ENCODE assay signal across 21 cellular contexts in genomic region chr22:36770946-36771340, GRCh38. TPM values are rescaled to one million over a fixed set of nuclear protein-coding genes. Genes with fewer than 3 reads are reported as not detected.
A peak's percentile ranks its signal among the peaks of the same experiment; 100 is the strongest.
DNase-seq lines count a peak whose midpoint lies in the region; ATAC-seq and TF ChIP-seq lines count a peak whose summit lies in the region.
"Had no signal": no experiment of that assay in that cellular context is flagged by ENCODE, and none has a peak within 500 bp of the region (broad histone marks: within the 10 kb centered on the region; RNA-seq: fewer than 3 reads in every experiment).

No MANE protein-coding gene starts in this region.

- no peak for ATAC-seq in sciatic nerve
- ATAC-seq in GM19452 (IDR thresholded peaks at IDR 0.05; ENCODE audit: unreplicated experiment) = no peak
- ATAC-seq: K562 had no signal

- no peak overlapping the region for H3K4me3 ChIP-seq in coronary artery
- H3K4me3 ChIP-seq: K562, SJCRH30 had no signal

- no peak for TF ChIP-seq CTCF in coronary artery (IDR thresholded peaks at IDR 0.05)

- DNase-seq in CD1c-positive myeloid dendritic cell (ENCODE audit: extremely low spot score) (peak; percentile 13), MV-4-11 (lab: John Stamatoyannopoulos, UW) (peak; percentile 28), coronary artery (ENCODE audit: low spot score) (peak; percentile 45), sciatic nerve (ENCODE audit: low spot score) (peak; percentile 50), medulla oblongata (ENCODE audit: extremely low spot score) (no peak), SIG-M5 treated with dmso at 0.1 percent for 504 hours (lab: John Stamatoyannopoulos, UW; ENCODE audit: unreplicated experiment) (no peak)
- DNase-seq in activated CD4-positive, alpha-beta T cell treated with anti-CD3 and anti-CD28 coated beads for 48 hours = no peak
- DNase-seq: ACHN; AML-193; Calu3; CD4-positive, alpha-beta memory T cell; NCI-H1048; NCI-H1436 treated with DMSO at 0.1 percent for 48 hours; NCI-H2029 treated with DMSO at 0.1 percent for 48 hours; NCI-H748 treated with DMSO at 0.1 percent for 48 hours; RPMI8226; SJCRH30 had no signal

- no peak overlapping the region for H3K27ac ChIP-seq in coronary artery
- H3K27ac ChIP-seq: SJCRH30 had no signal

- intact Hi-C loops in sciatic nerve (cut with DNase I) = no loop called here

RNA-seq across cellular contexts. Expression of gene IFT27, which starts 5.0 kb away (rescaled TPM):
- total RNA-seq in sciatic nerve = 23.9 TPM

RNA-seq across cellular contexts. Expression of gene PVALB, which starts 45.9 kb away (rescaled TPM):
- total RNA-seq in sciatic nerve = not detected
- total RNA-seq: Calu3; CD4-positive, alpha-beta memory T cell; K562; M059J; NCI-H460 had no signal

Comparison
In these comparisons a context has a peak if more than half of its experiments do, and no peak if none do; other contexts are left out.
1. DNase-seq: peak in CD1c-positive myeloid dendritic cell (single experiment), MV-4-11 (single experiment), coronary artery (single experiment) and sciatic nerve (single experiment); none in medulla oblongata (single experiment), SIG-M5 treated with dmso at 0.1 percent for 504 hours (single experiment) and activated CD4-positive, alpha-beta T cell treated with anti-CD3 and anti-CD28 coated beads for 48 hours (single experiment).